In genomic region chr15:78329625-78330024, GRCh38 we compare ENCODE assay signal across 15 cellular contexts. TPM values are rescaled to one million over a fixed set of nuclear protein-coding genes. Genes with fewer than 3 reads are reported as not detected.
"Had no signal": no experiment of that assay in that cellular context is flagged by ENCODE, and none has a peak within 500 bp of the region (broad histone marks: within the 10 kb centered on the region; RNA-seq: fewer than 3 reads in every experiment).

No MANE protein-coding gene starts in this region.

- FAIRE-seq: islet of Langerhans, pancreas had no signal

- H3K27me3 ChIP-seq: cardiac muscle cell, neural progenitor cell, pancreas, sigmoid colon, spleen had no signal

- ATAC-seq: activated CD4-positive, CD25-positive, alpha-beta regulatory T cell treated with anti-CD3 and anti-CD28 coated beads, Interleukin-2, amount 50 U/mL, for 24 hours; esophagus mucosa; left lobe of liver; pancreas had no signal

- H3K9me3 ChIP-seq: pancreas, sigmoid colon, spleen had no signal

- H3K27ac Mint-ChIP-seq: activated T-helper 2 cell treated with anti-CD3 and anti-CD28 coated beads, Interferon-gamma antibody, Interleukin-2, Interleukin-4, amounts not matched to agents 10 μg/mL and 5 μg/mL and 100 μg/mL, durations not matched to agents 14 hours and 24 hours and 36 hours; naive B cell; neural progenitor cell had no signal

- H3K4me1 Mint-ChIP-seq: naive B cell had no signal

- H3K36me3 Mint-ChIP-seq: naive B cell, neural progenitor cell had no signal

- H3K27ac ChIP-seq: cardiac muscle cell, neural progenitor cell, pancreas, sigmoid colon, spleen had no signal

- H3K9ac ChIP-seq: neural progenitor cell had no signal

- H3K4me2 ChIP-seq: neural progenitor cell had no signal

- H3K4me1 ChIP-seq: pancreas had no signal

- H2AFZ ChIP-seq: neural progenitor cell had no signal

- H3K36me3 ChIP-seq: cardiac muscle cell, neural progenitor cell, pancreas, sigmoid colon, spleen had no signal

- DNase-seq: activated naive CD4-positive, alpha-beta T cell treated with anti-CD3 and anti-CD28 coated beads, Interleukin-2, amount 50 U/mL, for 16 hours; naive B cell; pancreas; sigmoid colon; spleen; stimulated activated CD4-positive, alpha-beta T cell treated with anti-CD3 and anti-CD28 coated beads, Interleukin-1b, Interleukin-23, amount 100 ng/mL, for 48 hours had no signal

- H3K9me3 Mint-ChIP-seq: activated T-helper 2 cell treated with anti-CD3 and anti-CD28 coated beads, Interferon-gamma antibody, Interleukin-2, Interleukin-4, amounts not matched to agents 10 μg/mL and 5 μg/mL and 100 μg/mL, durations not matched to agents 14 hours and 24 hours and 36 hours; naive B cell; neural progenitor cell had no signal

- H3K4me3 ChIP-seq: cardiac muscle cell, neural progenitor cell, pancreas, sigmoid colon, spleen had no signal

- H3K4me3 Mint-ChIP-seq: naive B cell had no signal

RNA-seq across cellular contexts. Expression of gene CRABP1, which starts 10.5 kb away (rescaled TPM):
- total RNA-seq: esophagus mucosa, lung microvascular endothelial cell, ureter had no signal
